24 cellular contexts compared by ENCODE assay signal in genomic region chr10:63369711-63370110, GRCh38.
DNase-seq lines count a peak whose midpoint lies in the region; ATAC-seq, FAIRE-seq and TF ChIP-seq lines count a peak whose summit lies in the region.
"Had no signal": no experiment of that assay in that cellular context is flagged by ENCODE, and none has a peak within 500 bp of the region (broad histone marks: within the 10 kb centered on the region; RNA-seq: fewer than 3 reads in every experiment).

No MANE protein-coding gene starts in this region.

- in situ Hi-C loops in K562 (cut with MboI), result no loop called here

- no peak overlapping the region for H3K9ac ChIP-seq in K562 (ENCODE audit: insufficient read depth in 1 of 2, low read depth in 2 of 2, low read length in 2 of 2)

- peaks cover 23% of the 10 kb centered on the region for H3K4me1 Mint-ChIP-seq in nephron progenitor cell

- H3K9me3 Mint-ChIP-seq in nephron progenitor cell, result no peaks in the 10 kb centered on the region
- H3K9me3 Mint-ChIP-seq: CD4-positive, alpha-beta memory T cell; GM23338; H9; HFFc6 had no signal

- TF ChIP-seq EP300 in K562 (IDR thresholded peaks at IDR 0.05; ENCODE audit: low read length), result no peak

- ATAC-seq in Right ventricle myocardium superior (ENCODE audit: poor library complexity), result no peak
- peak; percentile 26; the same call in 1 of the 3 replicates for ATAC-seq in K562
- ATAC-seq in HG03175 (IDR thresholded peaks at IDR 0.05; ENCODE audit: unreplicated experiment), result no peak
- no peak for ATAC-seq in HG02852 (IDR thresholded peaks at IDR 0.05; ENCODE audit: unreplicated experiment)
- ATAC-seq: A549, GM12878, GM23338, HCT116 had no signal

- no peak overlapping the region for H3K4me3 Mint-ChIP-seq in nephron progenitor cell
- H3K4me3 Mint-ChIP-seq: GM23338, H9, HFFc6 had no signal

- H3K27me3 ChIP-seq in cardiac muscle cell (no peaks in the 10 kb centered on the region), K562 (ENCODE audit: control insufficient read depth in 2 of 2, insufficient read depth in 2 of 2, low read length in 2 of 2) (no peaks in the 10 kb centered on the region)
- H3K27me3 ChIP-seq: BE2C had no signal

- peak overlapping the region; percentile 96 for H3K27ac Mint-ChIP-seq in nephron progenitor cell
- H3K27ac Mint-ChIP-seq: CD4-positive, alpha-beta memory T cell; GM23338 had no signal

- no peak overlapping the region for H2AFZ ChIP-seq in K562 (ENCODE audit: low read depth, low read length)
- H2AFZ ChIP-seq: GM23338 had no signal

- H3K9me3 ChIP-seq in cardiac muscle cell (ENCODE audit: low read depth) (no peaks in the 10 kb centered on the region), K562 (replicated peaks; ENCODE audit: control insufficient read depth, insufficient read depth, low read depth, low read length) (no peaks in the 10 kb centered on the region)
- H3K9me3 ChIP-seq: A549, BE2C had no signal

- H3K36me3 ChIP-seq in cardiac muscle cell (no peaks in the 10 kb centered on the region), K562 (ENCODE audit: control insufficient read depth, insufficient read depth, low read length) (no peaks in the 10 kb centered on the region)
- H3K36me3 ChIP-seq: BE2C had no signal

- WGBS in K562 (ENCODE audit: insufficient coverage, low coverage, missing lambda C conversion rate), result 68% methylated on average over 2 of the region's 2 CpGs

- no peak for TF ChIP-seq POLR2A in K562 (conservative IDR thresholded peaks at IDR 0.05)

- peaks cover 2% of the 10 kb centered on the region for H3K27me3 Mint-ChIP-seq in nephron progenitor cell (ENCODE audit: low read depth, poor library complexity)
- H3K27me3 Mint-ChIP-seq: CD4-positive, alpha-beta memory T cell had no signal

- peaks cover 14% of the 10 kb centered on the region for H3K36me3 Mint-ChIP-seq in nephron progenitor cell (ENCODE audit: low read depth)

- TF ChIP-seq CTCF in cardiac muscle cell (IDR thresholded peaks at IDR 0.05; ENCODE audit: low read depth, low read length) (no peak), K562 (IDR thresholded peaks at IDR 0.05 in 2 of 3, conservative IDR thresholded peaks at IDR 0.05 in 1 of 3; ENCODE audit: insufficient read depth in 2 of 3, low read depth in 1 of 3, low read length in 3 of 3) (no peak), nephron progenitor cell (IDR thresholded peaks at IDR 0.05) (no peak)

- H3K79me2 ChIP-seq in K562 (ENCODE audit: control insufficient read depth, insufficient read depth, low read length), result peaks cover 7% of the 10 kb centered on the region; the same call in 1 of the 3 replicates

- no peaks in the 10 kb centered on the region for H3K4me1 ChIP-seq in cardiac muscle cell (ENCODE audit: low read depth)
- H3K4me1 ChIP-seq in K562 (replicated peaks in 1 of 2; ENCODE audit: control insufficient read depth in 2 of 2, insufficient read depth in 2 of 2, low read length in 2 of 2), result peaks cover 0 to 2% of the 10 kb centered on the region in 2 experiments; a peak in 1 of 5 replicates
- H3K4me1 ChIP-seq: A549, BE2C had no signal

- no peak overlapping the region for H3K4me3 ChIP-seq in cardiac muscle cell
- H3K4me3 ChIP-seq in K562, result no peak overlapping the region
- H3K4me3 ChIP-seq: A549, GM12878, GM23338 had no signal

- CTCF ChIA-PET in K562 (lab: Yijun Ruan, JAX; ENCODE audit: low intra/inter-chr PET ratio), result no interaction called here

- DNase-seq in cardiac muscle cell (ENCODE audit: low read depth in 1 of 2, low spot score in 1 of 2) (no peak), Right ventricle myocardium superior (no peak), GM18507 (ENCODE audit: extremely low spot score, insufficient read length, low read depth) (no peak), K562 (ENCODE audit: extremely low read depth in 1 of 4, low spot score in 3 of 4) (no peak), nephron progenitor cell (peak; percentile 17), dedifferentiated amniotic fluid mesenchymal stem cell (ENCODE audit: extremely low spot score) (no peak)
- DNase-seq: 8988T; ACHN; AML-193; BE2C; C1 segment of cervical spinal cord; CD4-positive, alpha-beta memory T cell; COR-L47; DMS153; DND-41; GDM1; H9; HFFc6 had no signal

- H3K27ac ChIP-seq in cardiac muscle cell (peak overlapping the region; percentile 35), K562 (ENCODE audit: extremely low read depth, low read depth, low read length) (no peak overlapping the region)
- H3K27ac ChIP-seq: A549 had no signal

- no peak for TF ChIP-seq RAD21 in K562 (CRISPR knock-in tag; conservative IDR thresholded peaks at IDR 0.05 in 1 of 2, IDR thresholded peaks at IDR 0.05 in 1 of 2)

- peak; percentile 39 for FAIRE-seq in GM18507 (lab: Jason Lieb, UNC)
- FAIRE-seq in K562 (lab: Jason Lieb, UNC), result no peak
- FAIRE-seq: GM12878 had no signal

- POLR2A ChIA-PET in K562 (lab: Yijun Ruan, JAX), result interaction anchor here (1.3 kb wide), 1 partner anchor 44 kb away, joined by 3 read pairs; no protein-coding TSS in a partner anchor

- BruUV-seq in K562 (replicated peaks; lab: Mats Ljungman, UMichigan), result no TSS peak

- intact Hi-C loops in Right ventricle myocardium superior (cut with DNase I), result no loop called here
- intact Hi-C loops in K562 (cut with micrococcal nuclease), result no loop called here

- no peak overlapping the region for H3K4me2 ChIP-seq in K562 (ENCODE audit: insufficient read depth, low read length)
- H3K4me2 ChIP-seq: A549, GM23338 had no signal

- no peaks in the 10 kb centered on the region for H3K9me1 ChIP-seq in K562 (ENCODE audit: control insufficient read depth, insufficient read depth, low read length)

- no peaks in the 10 kb centered on the region for H4K20me1 ChIP-seq in K562 (replicated peaks; ENCODE audit: control insufficient read depth, insufficient read depth, low read length)

TF ChIP-seq in K562, 482 proteins besides CTCF, POLR2A, EP300 and RAD21:
- no peak for TF ChIP-seq NBN (IDR thresholded peaks at IDR 0.05; ENCODE audit: low read depth)
